Comparison of ENCODE assay signal across 12 cellular contexts in genomic region chr4:185737489-185738037, GRCh38.
DNase-seq lines count a peak whose midpoint lies in the region; ATAC-seq and TF ChIP-seq lines count a peak whose summit lies in the region.
"Had no signal": no experiment of that assay in that cellular context is flagged by ENCODE, and none has a peak within 500 bp of the region (broad histone marks: within the 10 kb centered on the region; RNA-seq: fewer than 3 reads in every experiment).

No MANE protein-coding gene starts in this region.

- peak overlapping the region; percentile 32 for H3K27ac Mint-ChIP-seq in neural crest cell (ENCODE audit: unreplicated experiment)
- no peak overlapping the region for H3K27ac Mint-ChIP-seq in activated CD4-positive, alpha-beta T cell treated with anti-CD3 and anti-CD28 coated beads, Interleukin-2, amount 10 ng/mL, durations not matched to agents 7 days and 5 days
- H3K27ac Mint-ChIP-seq: CD4-positive, CD25-positive, alpha-beta regulatory T cell had no signal

- H3K9me3 ChIP-seq in body of pancreas (no peaks in the 10 kb centered on the region), tibial nerve (no peaks in the 10 kb centered on the region)
- H3K9me3 ChIP-seq: neutrophil had no signal

- H3K27me3 ChIP-seq in body of pancreas = no peaks in the 10 kb centered on the region
- H3K27me3 ChIP-seq in tibial nerve = no peaks in the 10 kb centered on the region

- TF ChIP-seq POLR2A in body of pancreas (IDR thresholded peaks at IDR 0.05) (no peak), tibial nerve (IDR thresholded peaks at IDR 0.05) (no peak)

- CTCF ChIA-PET in activated CD4-positive, alpha-beta T cell treated with anti-CD3 and anti-CD28 coated beads, Interleukin-2, amount 10 ng/mL, durations not matched to agents 7 days and 5 days (lab: Charles Lee) = no interaction called here

- TF ChIP-seq CTCF in body of pancreas (IDR thresholded peaks at IDR 0.05) (no peak), fibroblast of the aortic adventitia (IDR thresholded peaks at IDR 0.05; ENCODE audit: insufficient read depth, low read length) (no peak), neural crest cell (conservative IDR thresholded peaks at IDR 0.05) (no peak), tibial nerve (IDR thresholded peaks at IDR 0.05) (no peak)

- H3K36me3 Mint-ChIP-seq in neural crest cell (ENCODE audit: low read depth) = peaks cover 11% of the 10 kb centered on the region
- H3K36me3 Mint-ChIP-seq in activated CD4-positive, alpha-beta T cell treated with anti-CD3 and anti-CD28 coated beads, Interleukin-2, amount 10 ng/mL, durations not matched to agents 7 days and 5 days (ENCODE audit: low read depth) = no peaks in the 10 kb centered on the region
- H3K36me3 Mint-ChIP-seq: CD4-positive, CD25-positive, alpha-beta regulatory T cell had no signal

- no peak for ATAC-seq in body of pancreas
- ATAC-seq in HG02763 (IDR thresholded peaks at IDR 0.05; ENCODE audit: unreplicated experiment) = no peak
- no peak for ATAC-seq in GM19455 (IDR thresholded peaks at IDR 0.05; ENCODE audit: unreplicated experiment)

- intact Hi-C loops in body of pancreas (cut with DNase I) = no loop called here

- H3K4me3 Mint-ChIP-seq in neural crest cell = no peak overlapping the region
- no peak overlapping the region for H3K4me3 Mint-ChIP-seq in activated CD4-positive, alpha-beta T cell treated with anti-CD3 and anti-CD28 coated beads, Interleukin-2, amount 10 ng/mL, durations not matched to agents 7 days and 5 days
- H3K4me3 Mint-ChIP-seq: CD4-positive, CD25-positive, alpha-beta regulatory T cell had no signal

- 73 to 79% methylated on average over 21 of the region's 21 CpGs for WGBS in body of pancreas, 2 donors
- 56 to 66% methylated on average over 21 of the region's 21 CpGs for WGBS in tibial nerve, 2 donors

- TF ChIP-seq EP300 in tibial nerve (IDR thresholded peaks at IDR 0.05) = no peak

- H3K4me3 ChIP-seq in body of pancreas (no peak overlapping the region), fibroblast of the aortic adventitia (ENCODE audit: low read depth, low read length) (peak overlapping the region; percentile 28), tibial nerve (peak overlapping the region in 3 of 4 donors; percentile 2 to 29 (median 3))

- H3K27me3 Mint-ChIP-seq in neural crest cell (ENCODE audit: low read depth) = no peaks in the 10 kb centered on the region
- H3K27me3 Mint-ChIP-seq in activated CD4-positive, alpha-beta T cell treated with anti-CD3 and anti-CD28 coated beads, Interleukin-2, amount 10 ng/mL, durations not matched to agents 7 days and 5 days = peaks cover 6% of the 10 kb centered on the region
- H3K27me3 Mint-ChIP-seq: CD4-positive, CD25-positive, alpha-beta regulatory T cell had no signal

- peaks cover 5% of the 10 kb centered on the region for H3K9me3 Mint-ChIP-seq in neural crest cell
- H3K9me3 Mint-ChIP-seq in activated CD4-positive, alpha-beta T cell treated with anti-CD3 and anti-CD28 coated beads, Interleukin-2, amount 10 ng/mL, durations not matched to agents 7 days and 5 days = no peaks in the 10 kb centered on the region
- H3K9me3 Mint-ChIP-seq: CD4-positive, CD25-positive, alpha-beta regulatory T cell had no signal

- H3K36me3 ChIP-seq in body of pancreas (replicated peaks in 1 of 2; ENCODE audit: insufficient read depth in 1 of 2, low read depth in 2 of 2) (peaks cover 0 to under 1% of the 10 kb centered on the region in 2 donors), tibial nerve (no peaks in the 10 kb centered on the region)
- H3K36me3 ChIP-seq: neutrophil had no signal

- H3K4me1 Mint-ChIP-seq in neural crest cell = peaks cover 55% of the 10 kb centered on the region
- no peaks in the 10 kb centered on the region for H3K4me1 Mint-ChIP-seq in activated CD4-positive, alpha-beta T cell treated with anti-CD3 and anti-CD28 coated beads, Interleukin-2, amount 10 ng/mL, durations not matched to agents 7 days and 5 days
- H3K4me1 Mint-ChIP-seq: CD4-positive, CD25-positive, alpha-beta regulatory T cell had no signal

- H3K27ac ChIP-seq in body of pancreas = peak overlapping the region; percentile 21 to 55 (median 48)
- H3K27ac ChIP-seq in tibial nerve = peak overlapping the region; percentile 18 to 82 (median 71)
- H3K27ac ChIP-seq: neutrophil had no signal

- peaks cover 70% of the 10 kb centered on the region for H3K4me1 ChIP-seq in body of pancreas
- H3K4me1 ChIP-seq in tibial nerve = peaks cover 0 to 49% (median 14%) of the 10 kb centered on the region in 4 donors

- POLR2A ChIA-PET in activated CD4-positive, alpha-beta T cell treated with anti-CD3 and anti-CD28 coated beads, Interleukin-2, amount 10 ng/mL, durations not matched to agents 7 days and 5 days (lab: Charles Lee) = no interaction called here

- DNase-seq in body of pancreas (no peak), fibroblast of the aortic adventitia (ENCODE audit: low read depth) (no peak), neural crest cell (ENCODE audit: low read depth, low spot score) (no peak), tibial nerve (ENCODE audit: low spot score in 2 of 2) (no peak)
- no peak for DNase-seq in activated CD4-positive, alpha-beta T cell treated with anti-CD3 and anti-CD28 coated beads, Interleukin-2, amount 10 ng/mL, durations not matched to agents 7 days and 5 days
- DNase-seq: activated CD4-positive, alpha-beta T cell treated with anti-CD3 and anti-CD28 coated beads, Interleukin-2, amount 50 U/mL, for 4 hours; CD4-positive, CD25-positive, alpha-beta regulatory T cell; kidney glomerular epithelial cell; T-helper 9 cell had no signal

Comparison
In these comparisons a context has a peak if more than half of its experiments do, and no peak if none do; other contexts are left out.
1. H3K4me3 ChIP-seq: peak in fibroblast of the aortic adventitia (single experiment) and tibial nerve (3 of 4); none in body of pancreas (0 of 2).